8 cellular contexts compared by ENCODE assay signal in genomic region chr6:44003345-44004061, GRCh38.
DNase-seq lines count a peak whose midpoint lies in the region; ATAC-seq and TF ChIP-seq lines count a peak whose summit lies in the region.

No MANE protein-coding gene starts in this region.

- intact Hi-C loops in natural killer cell (cut with micrococcal nuclease), result no loop called here
- intact Hi-C loops in OCI-LY7 (cut with micrococcal nuclease; ENCODE audit: unreplicated experiment), result loop anchor here (5.0 kb wide), 3 partner anchors 69 to 336 kb away; no protein-coding TSS in a partner anchor
- intact Hi-C loops in uterus (cut with DNase I; ENCODE audit: low total_unique reads), result loop anchor here (10.0 kb wide), 1 partner anchor 229 kb away; the partner anchor contains the start of gene VEGFA

- H3K9me3 Mint-ChIP-seq in natural killer cell, result no peaks in the 10 kb centered on the region
- no peaks in the 10 kb centered on the region for H3K9me3 Mint-ChIP-seq in natural killer cell treated with Interleukin-12 subunit alpha and Interleukin-12 subunit beta and Interleukin-15 and Interleukin-18, amount 100 ng/mL, for 72 hours

- H3K9me3 ChIP-seq in OCI-LY7 (ENCODE audit: low read length) (no peaks in the 10 kb centered on the region), iPS-18a (ENCODE audit: control insufficient read depth, low read depth, low read length) (no peaks in the 10 kb centered on the region), uterus (no peaks in the 10 kb centered on the region)

- H3K27me3 ChIP-seq in iPS-18a (ENCODE audit: control insufficient read depth, insufficient read depth, low read length), result peaks cover 29% of the 10 kb centered on the region
- no peaks in the 10 kb centered on the region for H3K27me3 ChIP-seq in uterus

- H3K9ac ChIP-seq in iPS-18a (ENCODE audit: low read length), result peak overlapping the region; percentile 24

- peak overlapping the region; percentile 4 for H3K4me3 Mint-ChIP-seq in natural killer cell
- H3K4me3 Mint-ChIP-seq in natural killer cell treated with Interleukin-12 subunit alpha and Interleukin-12 subunit beta and Interleukin-15 and Interleukin-18, amount 100 ng/mL, for 72 hours, result no peak overlapping the region

- POLR2A ChIA-PET in OCI-LY7 (lab: Charles Lee), result no interaction called here

- H3K36me3 ChIP-seq in OCI-LY7 (ENCODE audit: insufficient read depth, low read length), result no peaks in the 10 kb centered on the region
- no peaks in the 10 kb centered on the region for H3K36me3 ChIP-seq in iPS-18a (ENCODE audit: control insufficient read depth, low read depth, low read length)
- no peaks in the 10 kb centered on the region for H3K36me3 ChIP-seq in uterus

- peaks cover 0 to 22% of the 10 kb centered on the region in 2 donors for H3K4me1 Mint-ChIP-seq in natural killer cell
- peaks cover 0 to 9% of the 10 kb centered on the region in 2 donors for H3K4me1 Mint-ChIP-seq in natural killer cell treated with Interleukin-12 subunit alpha and Interleukin-12 subunit beta and Interleukin-15 and Interleukin-18, amount 100 ng/mL, for 72 hours (ENCODE audit: low read depth in 2 of 2)

- no peaks in the 10 kb centered on the region for H3K36me3 Mint-ChIP-seq in natural killer cell
- H3K36me3 Mint-ChIP-seq in natural killer cell treated with Interleukin-12 subunit alpha and Interleukin-12 subunit beta and Interleukin-15 and Interleukin-18, amount 100 ng/mL, for 72 hours, result no peaks in the 10 kb centered on the region

- TF ChIP-seq POLR2A in uterus (IDR thresholded peaks at IDR 0.05), result no peak

- ATAC-seq in natural killer cell (peak in 1 of 3 donors; percentile 33), GM21515 (IDR thresholded peaks at IDR 0.05; ENCODE audit: unreplicated experiment) (no peak), SK-N-SH treated with all-trans-retinoic acid at 6 μM for 48 hours (no peak)
- no peak for ATAC-seq in natural killer cell treated with Interleukin-12 subunit alpha and Interleukin-12 subunit beta and Interleukin-15 and Interleukin-18, amount 100 ng/mL, for 72 hours

- H3K27ac Mint-ChIP-seq in natural killer cell, result no peak overlapping the region
- H3K27ac Mint-ChIP-seq in natural killer cell treated with Interleukin-12 subunit alpha and Interleukin-12 subunit beta and Interleukin-15 and Interleukin-18, amount 100 ng/mL, for 72 hours, result no peak overlapping the region

- H3K4me2 ChIP-seq in OCI-LY7 (ENCODE audit: low read length), result 0 out of 2 replicates have a peak overlapping the region, but pooled peaks have one; percentile 32

- H4K20me1 ChIP-seq in OCI-LY7 (ENCODE audit: insufficient read depth, low read length), result no peaks in the 10 kb centered on the region

- no peak for TF ChIP-seq CTCF in natural killer cell (IDR thresholded peaks at IDR 0.05)
- no peak for TF ChIP-seq CTCF in OCI-LY7 (conservative IDR thresholded peaks at IDR 0.05; ENCODE audit: low read length)
- no peak for TF ChIP-seq CTCF in uterus (IDR thresholded peaks at IDR 0.05)

- H2AFZ ChIP-seq in OCI-LY7 (ENCODE audit: low read length), result no peak overlapping the region

- H3K79me2 ChIP-seq in OCI-LY7 (ENCODE audit: insufficient read depth, low read depth, low read length), result no peaks in the 10 kb centered on the region

- no TSS peak for BruUV-seq in OCI-LY7 (replicated peaks; lab: Mats Ljungman, UMichigan)

- H3K4me3 ChIP-seq in OCI-LY7 (ENCODE audit: low read depth, low read length, poor library complexity, severe bottlenecking), result no peak overlapping the region
- peak overlapping the region; percentile 53 for H3K4me3 ChIP-seq in iPS-18a (ENCODE audit: low read length)
- no peak overlapping the region for H3K4me3 ChIP-seq in uterus

- CTCF ChIA-PET in OCI-LY7 (lab: Charles Lee; ENCODE audit: unreplicated experiment), result no interaction called here

- no peak overlapping the region for H3K27ac ChIP-seq in OCI-LY7 (ENCODE audit: low read depth, low read length, poor library complexity, severe bottlenecking)
- H3K27ac ChIP-seq in iPS-18a (ENCODE audit: low read length), result no peak overlapping the region
- peak overlapping the region; percentile 6 to 56 for H3K27ac ChIP-seq in uterus

- no peaks in the 10 kb centered on the region for H3K9me2 ChIP-seq in OCI-LY7 (ENCODE audit: insufficient read depth, low read length)

- DNase-seq in natural killer cell, result no peak
- no peak for DNase-seq in natural killer cell treated with Interleukin-12 subunit alpha and Interleukin-12 subunit beta and Interleukin-15 and Interleukin-18, amount 100 ng/mL, for 72 hours (ENCODE audit: low spot score)
- no peak for DNase-seq in OCI-LY7 (ENCODE audit: low spot score)
- DNase-seq in uterus, result no peak
- DNase-seq in RKO (ENCODE audit: low spot score), result no peak

- H3K27me3 Mint-ChIP-seq in natural killer cell (ENCODE audit: low read depth in 2 of 2), result peaks cover 49 to 53% of the 10 kb centered on the region in 2 donors
- peaks cover 33 to 47% of the 10 kb centered on the region in 2 donors for H3K27me3 Mint-ChIP-seq in natural killer cell treated with Interleukin-12 subunit alpha and Interleukin-12 subunit beta and Interleukin-15 and Interleukin-18, amount 100 ng/mL, for 72 hours

- H3K4me1 ChIP-seq in OCI-LY7 (ENCODE audit: insufficient read depth, low read length, poor library complexity, severe bottlenecking), result peaks cover 15% of the 10 kb centered on the region
- peaks cover 50% of the 10 kb centered on the region for H3K4me1 ChIP-seq in iPS-18a (ENCODE audit: control insufficient read depth, low read depth, low read length)
- H3K4me1 ChIP-seq in uterus, result peaks cover 0 to 6% of the 10 kb centered on the region in 2 donors

TF ChIP-seq in SK-N-SH treated with all-trans-retinoic acid at 6 μM for 48 hours, 23 proteins besides CTCF, POLR2A, EP300 and RAD21:
- TF ChIP-seq ZNF8 (CRISPR knock-in tag; IDR thresholded peaks at IDR 0.05), result no peak
- no peak for TF ChIP-seq PPARA (CRISPR knock-in tag; IDR thresholded peaks at IDR 0.05; ENCODE audit: borderline replicate concordance)
- no peak for TF ChIP-seq BACH2 (CRISPR knock-in tag; IDR thresholded peaks at IDR 0.05; ENCODE audit: borderline replicate concordance)
- TF ChIP-seq POU6F1 (CRISPR knock-in tag; IDR thresholded peaks at IDR 0.05; ENCODE audit: borderline replicate concordance, low read depth), result no peak
- no peak for TF ChIP-seq ISL1 (CRISPR knock-in tag; IDR thresholded peaks at IDR 0.05)
- no peak for TF ChIP-seq ZFP3 (CRISPR knock-in tag; IDR thresholded peaks at IDR 0.05)
- TF ChIP-seq CSDC2 (CRISPR knock-in tag; IDR thresholded peaks at IDR 0.05), result no peak
- TF ChIP-seq OSR1 (CRISPR knock-in tag; IDR thresholded peaks at IDR 0.05), result no peak
- no peak for TF ChIP-seq ARNTL (CRISPR knock-in tag; IDR thresholded peaks at IDR 0.05; ENCODE audit: borderline replicate concordance, low read depth)
- TF ChIP-seq TCF4 (CRISPR knock-in tag; IDR thresholded peaks at IDR 0.05; ENCODE audit: borderline replicate concordance), result no peak
- no peak for TF ChIP-seq ESRRG (CRISPR knock-in tag; IDR thresholded peaks at IDR 0.05)
- no peak for TF ChIP-seq SNAI2 (CRISPR knock-in tag; IDR thresholded peaks at IDR 0.05)
- TF ChIP-seq GLIS3 (CRISPR knock-in tag; IDR thresholded peaks at IDR 0.05), result no peak
TF ChIP-seq in SK-N-SH treated with all-trans-retinoic acid at 6 μM for 48 hours: peak in this region for 0.

Comparison
In these comparisons a context has a peak if more than half of its experiments do, and no peak if none do; other contexts are left out.
1. H3K27ac ChIP-seq: peak in uterus (2 of 2); none in OCI-LY7 (single experiment) and iPS-18a (single experiment).